10 cellular contexts compared by ENCODE assay signal in genomic region chr11:9386901-9387300, GRCh38. TPM values are rescaled to one million over a fixed set of nuclear protein-coding genes. Genes with fewer than 3 reads are reported as not detected.
DNase-seq lines count a peak whose midpoint lies in the region; ATAC-seq and TF ChIP-seq lines count a peak whose summit lies in the region.
"Had no signal": no experiment of that assay in that cellular context is flagged by ENCODE, and none has a peak within 500 bp of the region (broad histone marks: within the 10 kb centered on the region; RNA-seq: fewer than 3 reads in every experiment).

No MANE protein-coding gene starts in this region.

- H3K27ac ChIP-seq in SK-N-MC = no peak overlapping the region; the same call in 1 of the 2 replicates

- H3K27me3 Mint-ChIP-seq in stimulated activated naive CD8-positive, alpha-beta T cell treated with anti-CD3 and anti-CD28 coated beads, Interleukin-15, Interleukin-2, amounts not matched to agents 100 ng/mL and 50 ng/mL, for 24 hours = no peaks in the 10 kb centered on the region
- H3K27me3 Mint-ChIP-seq in type B pancreatic cell = no peaks in the 10 kb centered on the region

- H3K36me3 ChIP-seq in SK-N-MC (ENCODE audit: insufficient read depth, low read length) = peaks cover 47% of the 10 kb centered on the region

- DNase-seq in stimulated activated naive CD8-positive, alpha-beta T cell treated with anti-CD3 and anti-CD28 coated beads, Interleukin-15, Interleukin-2, amounts not matched to agents 100 U/mL and 50 U/mL, for 24 hours = no peak
- DNase-seq in SK-N-MC (ENCODE audit: low read depth, low spot score) (no peak), fibroblast of peridontal ligament (ENCODE audit: extremely low read depth) (peak; percentile 18), type B pancreatic cell (ENCODE audit: extremely low spot score, unreplicated experiment) (no peak), cortex of kidney (lab: John Stamatoyannopoulos, UW) (no peak), HPDE6-E6E7 (ENCODE audit: extremely low spot score) (no peak)
- no peak for DNase-seq in stimulated activated CD4-positive, alpha-beta T cell treated with anti-CD3 and anti-CD28 coated beads, Interleukin-4, amount 100 ng/mL, for 4 hours
- DNase-seq: activated CD4-positive, alpha-beta T cell treated with anti-CD3 and anti-CD28 coated beads, Interleukin-2, amount 50 U/mL, for 4 hours; NCI-H526 treated with DMSO at 0.1 percent for 48 hours had no signal

- H3K36me3 Mint-ChIP-seq in stimulated activated naive CD8-positive, alpha-beta T cell treated with anti-CD3 and anti-CD28 coated beads, Interleukin-15, Interleukin-2, amounts not matched to agents 100 ng/mL and 50 ng/mL, for 24 hours (ENCODE audit: low read depth) = peaks cover 44% of the 10 kb centered on the region
- H3K36me3 Mint-ChIP-seq in type B pancreatic cell = peaks cover 18% of the 10 kb centered on the region

- peak overlapping the region; percentile 93 for H3K4me3 Mint-ChIP-seq in stimulated activated naive CD8-positive, alpha-beta T cell treated with anti-CD3 and anti-CD28 coated beads, Interleukin-15, Interleukin-2, amounts not matched to agents 100 ng/mL and 50 ng/mL, for 24 hours
- peak overlapping the region; percentile 95 for H3K4me3 Mint-ChIP-seq in type B pancreatic cell

- ATAC-seq in stimulated activated naive CD8-positive, alpha-beta T cell treated with anti-CD3 and anti-CD28 coated beads, Interleukin-15, Interleukin-2, amounts not matched to agents 100 U/mL and 50 U/mL, for 24 hours = no peak

- H3K4me1 Mint-ChIP-seq in stimulated activated naive CD8-positive, alpha-beta T cell treated with anti-CD3 and anti-CD28 coated beads, Interleukin-15, Interleukin-2, amounts not matched to agents 100 ng/mL and 50 ng/mL, for 24 hours (ENCODE audit: low read depth) = peaks cover 45% of the 10 kb centered on the region
- H3K4me1 Mint-ChIP-seq in type B pancreatic cell (ENCODE audit: unreplicated experiment) = peaks cover 16% of the 10 kb centered on the region

- H3K9me3 Mint-ChIP-seq in stimulated activated naive CD8-positive, alpha-beta T cell treated with anti-CD3 and anti-CD28 coated beads, Interleukin-15, Interleukin-2, amounts not matched to agents 100 ng/mL and 50 ng/mL, for 24 hours = no peaks in the 10 kb centered on the region
- H3K9me3 Mint-ChIP-seq in type B pancreatic cell = peaks cover 4% of the 10 kb centered on the region

- peak overlapping the region; percentile 95 for H3K4me3 ChIP-seq in SK-N-MC

- H3K9ac ChIP-seq in SK-N-MC (ENCODE audit: insufficient read length) = peak overlapping the region; percentile 98

- TF ChIP-seq CTCF in type B pancreatic cell (conservative IDR thresholded peaks at IDR 0.05) = no peak

- H3K9me3 ChIP-seq in SK-N-MC (ENCODE audit: low read depth, low read length) = no peaks in the 10 kb centered on the region

- H3K27ac Mint-ChIP-seq in stimulated activated naive CD8-positive, alpha-beta T cell treated with anti-CD3 and anti-CD28 coated beads, Interleukin-15, Interleukin-2, amounts not matched to agents 100 ng/mL and 50 ng/mL, for 24 hours = peak overlapping the region; percentile 81
- peak overlapping the region; percentile 63 for H3K27ac Mint-ChIP-seq in type B pancreatic cell

RNA-seq across cellular contexts. Expression of gene IPO7, which starts 2.4 kb away (rescaled TPM):
- total RNA-seq in type B pancreatic cell (ENCODE audit: low replicate concordance) = 137 and 159 TPM in 2 replicates
